In the genomic region with DNA sequence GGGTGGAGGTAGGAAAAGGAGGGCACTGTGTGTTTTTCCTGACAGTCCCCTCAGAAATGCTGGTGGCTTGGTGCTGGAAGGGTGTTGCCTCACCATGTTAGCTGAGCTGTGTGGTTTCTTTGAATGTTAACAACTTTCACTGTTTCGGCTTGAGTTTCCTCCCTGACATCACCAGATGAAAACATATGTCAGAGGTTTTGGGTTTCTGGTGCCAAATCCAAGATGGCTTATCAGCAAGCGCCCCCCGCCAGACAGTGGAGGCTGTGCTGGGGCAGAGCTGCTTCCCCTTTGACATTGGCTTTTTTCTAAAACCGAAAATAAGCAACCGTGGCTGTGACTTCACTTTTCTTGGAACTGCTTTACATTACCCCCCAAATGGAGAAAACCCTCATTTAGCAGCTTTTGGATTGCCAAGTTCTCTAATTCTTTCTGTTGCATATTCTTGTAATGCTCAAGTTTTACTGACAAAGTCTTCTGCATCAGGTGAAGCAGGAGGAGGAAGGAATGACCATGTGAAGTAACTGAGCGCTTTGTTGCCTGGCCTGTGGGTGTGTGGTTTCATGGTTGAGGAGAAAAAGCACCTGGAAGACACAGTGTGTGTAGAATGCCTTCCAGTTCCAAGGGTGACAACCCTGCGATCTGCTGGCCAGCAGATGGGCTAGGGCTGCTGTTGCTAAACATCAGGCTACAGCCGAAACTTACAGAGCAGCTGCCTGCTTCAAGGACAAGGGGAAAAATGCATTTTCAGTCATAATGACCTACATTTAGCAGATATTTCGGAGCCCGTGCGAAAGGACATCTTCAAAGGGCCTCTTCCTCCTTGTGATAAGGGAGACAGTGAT, we compare ENCODE assay signal across 8 cellular contexts. TPM values are rescaled to one million over a fixed set of nuclear protein-coding genes. Genes with fewer than 3 reads are reported as not detected.
DNase-seq lines count a peak whose midpoint lies in the region; ATAC-seq and TF ChIP-seq lines count a peak whose summit lies in the region.

No MANE protein-coding gene starts in this region.

- peak overlapping the region in 4 of 7 donors; percentile 32 to 77 (median 64) for H3K27ac Mint-ChIP-seq in CD14-positive monocyte
- peak overlapping the region; percentile 95 for H3K27ac Mint-ChIP-seq in stimulated activated naive CD8-positive, alpha-beta T cell treated with anti-CD3 and anti-CD28 coated beads, Interleukin-15, Interleukin-2, amounts not matched to agents 100 ng/mL and 50 ng/mL, for 24 hours

- H3K4me3 ChIP-seq in KMS-11 (IDR thresholded peaks at IDR 0.05; ENCODE audit: insufficient read depth, low read depth, low read length) (no peak overlapping the region), heart right ventricle (no peak overlapping the region)

- no peak overlapping the region for H2AFZ ChIP-seq in KMS-11 (ENCODE audit: low read depth)

- intact Hi-C loops in CD14-positive monocyte (cut with micrococcal nuclease) (loop anchor here (5.0 to 10.0 kb wide), 4 partner anchors 43 to 393 kb away; partner anchors contain the start of gene SOCS1 (in 1 of the 2)), left colon (cut with DNase I, micrococcal nuclease) (loop anchor here (5.0 to 10.0 kb wide), 2 partner anchors 98 to 390 kb away; partner anchors contain the start of gene SOCS1 (in 1 of the 2)), heart right ventricle (cut with DNase I) (loop anchor here in 9 of 10 donors (5.0 to 10.0 kb wide), 8 partner anchors 90 to 393 kb away; partner anchors contain the start of genes SOCS1 (in 3 of the 9) and TNP2 (in 1 of the 9))

- no peaks in the 10 kb centered on the region for H3K79me2 ChIP-seq in KMS-11 (ENCODE audit: insufficient read depth, low read depth)

- H3K27ac ChIP-seq in KMS-11 (no peak overlapping the region; the same call in 1 of the 2 replicates), heart right ventricle (peak overlapping the region in 2 of 10 donors; percentile 24 to 76)

- TF ChIP-seq CTCF in CD14-positive monocyte (IDR thresholded peaks at IDR 0.05) (no peak), KMS-11 (conservative IDR thresholded peaks at IDR 0.05; ENCODE audit: low read depth, low read length) (no peak), heart right ventricle (IDR thresholded peaks at IDR 0.05) (no peak)

- H3K9me3 ChIP-seq in heart right ventricle, result no peaks in the 10 kb centered on the region

- ATAC-seq in GM21423 (IDR thresholded peaks at IDR 0.05; ENCODE audit: unreplicated experiment) (peak; percentile 65), left colon (no peak), heart right ventricle (no peak)

- peak overlapping the region; percentile 50 for H3K4me2 ChIP-seq in KMS-11

- no peak for DNase-seq in CD14-positive monocyte (ENCODE audit: low spot score)
- peak; percentile 58 for DNase-seq in activated CD8-positive, alpha-beta memory T cell treated with anti-CD3 and anti-CD28 coated beads, Interleukin-2, amount 50 U/mL, for 1 hour (ENCODE audit: extremely low read depth)
- DNase-seq in left kidney (ENCODE audit: low read depth, low spot score), result peak; percentile 36
- DNase-seq in left colon, result no peak
- no peak for DNase-seq in heart right ventricle

- peaks cover 0 to 4% (median 0%) of the 10 kb centered on the region in 7 donors for H3K9me3 Mint-ChIP-seq in CD14-positive monocyte
- H3K9me3 Mint-ChIP-seq in stimulated activated naive CD8-positive, alpha-beta T cell treated with anti-CD3 and anti-CD28 coated beads, Interleukin-15, Interleukin-2, amounts not matched to agents 100 ng/mL and 50 ng/mL, for 24 hours, result peaks cover 6% of the 10 kb centered on the region

- H3K36me3 Mint-ChIP-seq in CD14-positive monocyte, result peaks cover 11 to 22% of the 10 kb centered on the region in 2 donors
- H3K36me3 Mint-ChIP-seq in stimulated activated naive CD8-positive, alpha-beta T cell treated with anti-CD3 and anti-CD28 coated beads, Interleukin-15, Interleukin-2, amounts not matched to agents 100 ng/mL and 50 ng/mL, for 24 hours (ENCODE audit: low read depth), result peaks cover 29% of the 10 kb centered on the region

- H3K4me3 Mint-ChIP-seq in CD14-positive monocyte, result peak overlapping the region; percentile 67 to 78
- peak overlapping the region; percentile 73 for H3K4me3 Mint-ChIP-seq in stimulated activated naive CD8-positive, alpha-beta T cell treated with anti-CD3 and anti-CD28 coated beads, Interleukin-15, Interleukin-2, amounts not matched to agents 100 ng/mL and 50 ng/mL, for 24 hours

- H3K27me3 ChIP-seq in KMS-11 (ENCODE audit: insufficient read depth, low read depth) (peaks cover 15% of the 10 kb centered on the region; the same call in 1 of the 2 replicates), heart right ventricle (peaks cover 0 to 32% (median 0%) of the 10 kb centered on the region in 7 donors)

- H3K36me3 ChIP-seq in KMS-11 (ENCODE audit: insufficient read depth) (no peaks in the 10 kb centered on the region), heart right ventricle (no peaks in the 10 kb centered on the region)

- H4K20me1 ChIP-seq in KMS-11 (ENCODE audit: insufficient read depth), result peaks cover 12% of the 10 kb centered on the region

- H3K4me1 ChIP-seq in KMS-11 (ENCODE audit: low read depth, poor library complexity, severe bottlenecking) (peaks cover 40% of the 10 kb centered on the region), heart right ventricle (peaks cover 5 to 70% (median 37%) of the 10 kb centered on the region in 9 donors)

- H3K27me3 Mint-ChIP-seq in CD14-positive monocyte (ENCODE audit: low read depth in 3 of 3), result peaks cover 36 to 55% (median 42%) of the 10 kb centered on the region in 3 donors
- H3K27me3 Mint-ChIP-seq in stimulated activated naive CD8-positive, alpha-beta T cell treated with anti-CD3 and anti-CD28 coated beads, Interleukin-15, Interleukin-2, amounts not matched to agents 100 ng/mL and 50 ng/mL, for 24 hours, result peaks cover 11% of the 10 kb centered on the region

- no peak overlapping the region for H3K9ac ChIP-seq in KMS-11

- WGBS in heart right ventricle, 2 donors, result 71 to 79% methylated on average over 11 of the region's 11 CpGs

- H3K4me1 Mint-ChIP-seq in CD14-positive monocyte, result peaks cover 37% of the 10 kb centered on the region
- peaks cover 63% of the 10 kb centered on the region for H3K4me1 Mint-ChIP-seq in stimulated activated naive CD8-positive, alpha-beta T cell treated with anti-CD3 and anti-CD28 coated beads, Interleukin-15, Interleukin-2, amounts not matched to agents 100 ng/mL and 50 ng/mL, for 24 hours (ENCODE audit: low read depth)

RNA-seq across cellular contexts. Expression of gene RMI2, which starts 9.7 kb away (rescaled TPM):
- polyA plus RNA-seq in CD14-positive monocyte (under 1 TPM; 0.23 to 0.24 TPM), heart right ventricle (under 1 TPM; 0.22 to 0.78 TPM)
- total RNA-seq in left colon (1 to 10 TPM; 5.5 to 8.3 TPM), heart right ventricle (1 to 10 TPM in 7 of 10 donors, under 1 TPM in 3; 0.22 to 3.8 (median 1.5) TPM)

Comparison
In these comparisons a context has a peak if more than half of its experiments do, and no peak if none do; other contexts are left out.
1. DNase-seq: peak in activated CD8-positive, alpha-beta memory T cell treated with anti-CD3 and anti-CD28 coated beads, Interleukin-2, amount 50 U/mL, for 1 hour (single experiment) and left kidney (single experiment); none in CD14-positive monocyte (single experiment), left colon (0 of 2) and heart right ventricle (0 of 2).